Comparison of ENCODE assay signal across 8 cellular contexts in the genomic region with DNA sequence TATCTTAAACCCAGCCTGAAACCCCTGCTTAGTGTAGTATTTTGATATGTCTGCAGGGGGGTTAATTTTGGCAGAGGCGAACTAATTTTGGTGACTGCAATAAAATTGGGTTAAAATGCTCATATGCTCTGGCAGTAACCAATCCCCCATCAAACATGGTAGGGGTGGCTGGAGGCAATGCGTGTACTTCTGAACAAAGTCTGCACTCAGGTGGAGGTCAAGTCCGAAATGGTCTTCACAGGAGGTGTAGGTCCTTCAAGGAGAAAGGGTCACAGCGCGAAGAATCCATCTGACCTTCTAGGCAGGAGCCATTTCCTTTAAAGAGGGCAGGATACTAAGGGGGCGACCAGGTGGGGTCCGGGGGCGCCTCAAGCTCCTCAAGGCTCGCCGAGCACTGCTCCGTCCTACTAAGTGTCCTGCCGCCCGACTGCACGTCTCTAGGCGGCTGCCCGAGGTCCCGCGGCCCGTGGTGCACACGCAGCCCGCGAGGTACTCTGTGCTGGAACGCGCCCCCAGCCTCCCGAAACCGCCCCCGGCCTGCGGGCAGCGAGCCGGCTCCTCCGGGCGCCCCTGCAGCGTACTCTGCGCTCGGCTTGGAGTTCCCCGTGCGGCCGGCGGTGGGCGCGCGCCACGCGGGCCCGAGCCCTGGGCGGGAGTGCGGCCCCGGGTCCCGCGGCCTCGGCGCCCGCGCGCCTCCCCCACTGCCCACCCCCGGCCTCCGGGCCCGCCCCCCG. TPM values are rescaled to one million over a fixed set of nuclear protein-coding genes. Genes with fewer than 3 reads are reported as not detected.
A peak's percentile ranks its signal among the peaks of the same experiment; 100 is the strongest.
DNase-seq lines count a peak whose midpoint lies in the region; ATAC-seq, FAIRE-seq and TF ChIP-seq lines count a peak whose summit lies in the region.

No MANE protein-coding gene starts in this region.

- H3K27me3 ChIP-seq in pancreas, result no peaks in the 10 kb centered on the region

- H3K4me1 ChIP-seq in pancreas, result peaks cover 0 to 8% (median 4%) of the 10 kb centered on the region in 3 donors

- no peaks in the 10 kb centered on the region for H3K9me3 ChIP-seq in pancreas

- peak overlapping the region in 3 of 4 donors; percentile 59 to 75 (median 61) for H3K4me3 ChIP-seq in pancreas

- H3K27ac ChIP-seq in pancreas, result peak overlapping the region in 2 of 4 donors; percentile 72 to 80

- peak; percentile 74 for DNase-seq in NCI-H748 (lab: John Stamatoyannopoulos, UW; ENCODE audit: unreplicated experiment)
- DNase-seq in NCI-H748 treated with DMSO at 0.1 percent for 48 hours (lab: John Stamatoyannopoulos, UW), result no peak
- DNase-seq in NCI-H1092 treated with DMSO at 0.1 percent for 48 hours (lab: John Stamatoyannopoulos, UW), result peak; percentile 8
- peak; percentile 48 for DNase-seq in activated T-cell treated with anti-CD3 and anti-CD28 coated beads for 48 hours (ENCODE audit: low read depth)
- DNase-seq in germinal center (ENCODE audit: low spot score), result peak; percentile 44
- peak in 4 of 6 donors; percentile 19 to 75 (median 53) for DNase-seq in pancreas
- DNase-seq in DMS153 treated with DMSO at 0.1 percent for 48 hours (lab: John Stamatoyannopoulos, UW; ENCODE audit: unreplicated experiment), result no peak
- DNase-seq in NCI-H146 treated with DMSO at 0.1 percent for 48 hours (lab: John Stamatoyannopoulos, UW; ENCODE audit: unreplicated experiment), result no peak

- intact Hi-C loops in pancreas (cut with DNase I), result loop anchor here in 1 of 3 donors (5.0 to 10.0 kb wide), 2 partner anchors 310 to 418 kb away; no protein-coding TSS in a partner anchor

- H3K36me3 ChIP-seq in pancreas, result no peaks in the 10 kb centered on the region

- FAIRE-seq in pancreas (lab: Jason Lieb, UNC), result no peak

- peak; percentile 55 to 69 (median 66) for ATAC-seq in pancreas

- WGBS in pancreas, 2 donors, result 3 to 6% methylated on average over 25 to 59 of the region's 59 CpGs

- peak in 2 of 4 donors; percentile 9 to 13 for TF ChIP-seq CTCF in pancreas (IDR thresholded peaks at IDR 0.05)

RNA-seq across cellular contexts. Expression of a gene that starts 1.7 kb away (rescaled TPM):
- total RNA-seq in pancreas, result 10 to 100 TPM in 2 of 6 donors, 1 to 10 TPM in 4; 3.3 to 21.8 (median 7.8) TPM
- 1 to 10 TPM; 2.5 to 2.6 TPM for polyA plus RNA-seq in pancreas

Comparison
In these comparisons a context has a peak if more than half of its experiments do, and no peak if none do; other contexts are left out.
1. DNase-seq: peak in NCI-H748 (single experiment), NCI-H1092 treated with DMSO at 0.1 percent for 48 hours (single experiment), activated T-cell treated with anti-CD3 and anti-CD28 coated beads for 48 hours (single experiment), germinal center (single experiment) and pancreas (4 of 6); none in NCI-H748 treated with DMSO at 0.1 percent for 48 hours (single experiment), DMS153 treated with DMSO at 0.1 percent for 48 hours (single experiment) and NCI-H146 treated with DMSO at 0.1 percent for 48 hours (single experiment).